Comparison of ENCODE assay signal across 1 cellular context in genomic region chr6:160337301-160337700, GRCh38.
TF ChIP-seq lines count a peak whose summit lies in the region.

No MANE protein-coding gene starts in this region.

TF ChIP-seq in GM23338, 12 proteins besides CTCF, POLR2A, EP300 and RAD21 (continued from another document):
- TF ChIP-seq ZNF462 (CRISPR knock-in tag; IDR thresholded peaks at IDR 0.05), result no peak
- TF ChIP-seq REST (IDR thresholded peaks at IDR 0.05; ENCODE audit: unreplicated experiment), result no peak
- no peak for TF ChIP-seq ETS1 (IDR thresholded peaks at IDR 0.05)
- TF ChIP-seq ZNF331 (CRISPR knock-in tag; IDR thresholded peaks at IDR 0.05; ENCODE audit: low read depth), result no peak
- no peak for TF ChIP-seq JUNB (IDR thresholded peaks at IDR 0.05; ENCODE audit: unreplicated experiment)
- no peak for TF ChIP-seq EZH2 (IDR thresholded peaks at IDR 0.05; ENCODE audit: low read depth, unreplicated experiment)
- TF ChIP-seq EZH2phosphoT487 (IDR thresholded peaks at IDR 0.05; ENCODE audit: unreplicated experiment), result no peak
- TF ChIP-seq CREB1 (CRISPR knock-in tag; IDR thresholded peaks at IDR 0.05; ENCODE audit: low read depth), result no peak
- no peak for TF ChIP-seq NANOG (IDR thresholded peaks at IDR 0.05; ENCODE audit: borderline replicate concordance)
